1 cellular context compared by ENCODE assay signal in the genomic region with DNA sequence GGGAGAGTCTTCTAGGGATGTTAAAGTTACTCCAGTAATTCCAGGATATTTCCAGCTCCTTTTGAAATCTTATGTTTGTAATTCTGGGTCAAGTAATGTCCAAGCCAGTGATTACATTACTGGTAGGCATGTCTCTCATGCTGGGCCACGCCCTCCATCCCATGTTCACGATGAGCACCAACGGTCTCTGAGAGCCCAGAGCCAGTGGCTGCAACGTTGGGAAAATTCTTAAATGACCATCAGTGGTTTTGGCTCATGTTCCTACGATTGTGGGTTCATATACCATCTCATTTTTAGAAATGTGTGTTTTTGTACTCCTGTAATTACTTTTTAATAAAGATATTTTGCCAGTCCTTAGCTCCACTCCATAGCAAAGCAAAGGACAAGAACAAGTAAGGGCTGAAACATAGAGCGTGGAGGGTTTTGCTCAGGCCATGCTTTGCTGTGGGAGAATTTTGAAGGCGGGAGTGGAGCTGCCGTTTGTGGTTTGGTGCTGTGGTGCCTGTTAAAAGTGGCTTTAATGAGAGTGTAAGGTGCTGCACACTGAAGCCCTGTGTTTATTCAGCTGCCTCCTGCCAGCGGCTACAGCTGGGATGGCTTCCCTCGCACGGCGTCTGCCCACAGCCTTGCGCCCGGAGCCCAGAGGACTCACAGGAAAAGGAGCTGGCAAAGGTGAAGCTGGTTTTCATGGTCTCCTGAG.
TF ChIP-seq lines count a peak whose summit lies in the region.

No MANE protein-coding gene starts in this region.

TF ChIP-seq in HCT116, 20 proteins besides CTCF, POLR2A, EP300 and RAD21 (continued from another document):
- TF ChIP-seq, protein P1, sequence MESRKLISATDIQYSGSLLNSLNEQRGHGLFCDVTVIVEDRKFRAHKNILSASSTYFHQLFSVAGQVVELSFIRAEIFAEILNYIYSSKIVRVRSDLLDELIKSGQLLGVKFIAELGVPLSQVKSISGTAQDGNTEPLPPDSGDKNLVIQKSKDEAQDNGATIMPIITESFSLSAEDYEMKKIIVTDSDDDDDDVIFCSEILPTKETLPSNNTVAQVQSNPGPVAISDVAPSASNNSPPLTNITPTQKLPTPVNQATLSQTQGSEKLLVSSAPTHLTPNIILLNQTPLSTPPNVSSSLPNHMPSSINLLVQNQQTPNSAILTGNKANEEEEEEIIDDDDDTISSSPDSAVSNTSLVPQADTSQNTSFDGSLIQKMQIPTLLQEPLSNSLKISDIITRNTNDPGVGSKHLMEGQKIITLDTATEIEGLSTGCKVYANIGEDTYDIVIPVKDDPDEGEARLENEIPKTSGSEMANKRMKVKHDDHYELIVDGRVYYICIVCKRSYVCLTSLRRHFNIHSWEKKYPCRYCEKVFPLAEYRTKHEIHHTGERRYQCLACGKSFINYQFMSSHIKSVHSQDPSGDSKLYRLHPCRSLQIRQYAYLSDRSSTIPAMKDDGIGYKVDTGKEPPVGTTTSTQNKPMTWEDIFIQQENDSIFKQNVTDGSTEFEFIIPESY (IDR thresholded peaks at IDR 0.05; ENCODE audit: extremely low read depth, insufficient replicate concordance, low read length) = no peak
- TF ChIP-seq EZH2phosphoT487 (IDR thresholded peaks at IDR 0.05; ENCODE audit: borderline replicate concordance) (no peak), SP1 (IDR thresholded peaks at IDR 0.05; ENCODE audit: low read depth) (no peak), ZFX (IDR thresholded peaks at IDR 0.05) (no peak), ELF1 (IDR thresholded peaks at IDR 0.05; ENCODE audit: borderline replicate concordance, low read depth) (no peak)
- TF ChIP-seq, protein P2, sequence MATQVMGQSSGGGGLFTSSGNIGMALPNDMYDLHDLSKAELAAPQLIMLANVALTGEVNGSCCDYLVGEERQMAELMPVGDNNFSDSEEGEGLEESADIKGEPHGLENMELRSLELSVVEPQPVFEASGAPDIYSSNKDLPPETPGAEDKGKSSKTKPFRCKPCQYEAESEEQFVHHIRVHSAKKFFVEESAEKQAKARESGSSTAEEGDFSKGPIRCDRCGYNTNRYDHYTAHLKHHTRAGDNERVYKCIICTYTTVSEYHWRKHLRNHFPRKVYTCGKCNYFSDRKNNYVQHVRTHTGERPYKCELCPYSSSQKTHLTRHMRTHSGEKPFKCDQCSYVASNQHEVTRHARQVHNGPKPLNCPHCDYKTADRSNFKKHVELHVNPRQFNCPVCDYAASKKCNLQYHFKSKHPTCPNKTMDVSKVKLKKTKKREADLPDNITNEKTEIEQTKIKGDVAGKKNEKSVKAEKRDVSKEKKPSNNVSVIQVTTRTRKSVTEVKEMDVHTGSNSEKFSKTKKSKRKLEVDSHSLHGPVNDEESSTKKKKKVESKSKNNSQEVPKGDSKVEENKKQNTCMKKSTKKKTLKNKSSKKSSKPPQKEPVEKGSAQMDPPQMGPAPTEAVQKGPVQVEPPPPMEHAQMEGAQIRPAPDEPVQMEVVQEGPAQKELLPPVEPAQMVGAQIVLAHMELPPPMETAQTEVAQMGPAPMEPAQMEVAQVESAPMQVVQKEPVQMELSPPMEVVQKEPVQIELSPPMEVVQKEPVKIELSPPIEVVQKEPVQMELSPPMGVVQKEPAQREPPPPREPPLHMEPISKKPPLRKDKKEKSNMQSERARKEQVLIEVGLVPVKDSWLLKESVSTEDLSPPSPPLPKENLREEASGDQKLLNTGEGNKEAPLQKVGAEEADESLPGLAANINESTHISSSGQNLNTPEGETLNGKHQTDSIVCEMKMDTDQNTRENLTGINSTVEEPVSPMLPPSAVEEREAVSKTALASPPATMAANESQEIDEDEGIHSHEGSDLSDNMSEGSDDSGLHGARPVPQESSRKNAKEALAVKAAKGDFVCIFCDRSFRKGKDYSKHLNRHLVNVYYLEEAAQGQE (IDR thresholded peaks at IDR 0.05; ENCODE audit: low read depth) = no peak
- TF ChIP-seq, protein P3, sequence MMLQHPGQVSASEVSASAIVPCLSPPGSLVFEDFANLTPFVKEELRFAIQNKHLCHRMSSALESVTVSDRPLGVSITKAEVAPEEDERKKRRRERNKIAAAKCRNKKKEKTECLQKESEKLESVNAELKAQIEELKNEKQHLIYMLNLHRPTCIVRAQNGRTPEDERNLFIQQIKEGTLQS (IDR thresholded peaks at IDR 0.05) = no peak
